Comparison of ENCODE assay signal across 9 cellular contexts in the genomic region with DNA sequence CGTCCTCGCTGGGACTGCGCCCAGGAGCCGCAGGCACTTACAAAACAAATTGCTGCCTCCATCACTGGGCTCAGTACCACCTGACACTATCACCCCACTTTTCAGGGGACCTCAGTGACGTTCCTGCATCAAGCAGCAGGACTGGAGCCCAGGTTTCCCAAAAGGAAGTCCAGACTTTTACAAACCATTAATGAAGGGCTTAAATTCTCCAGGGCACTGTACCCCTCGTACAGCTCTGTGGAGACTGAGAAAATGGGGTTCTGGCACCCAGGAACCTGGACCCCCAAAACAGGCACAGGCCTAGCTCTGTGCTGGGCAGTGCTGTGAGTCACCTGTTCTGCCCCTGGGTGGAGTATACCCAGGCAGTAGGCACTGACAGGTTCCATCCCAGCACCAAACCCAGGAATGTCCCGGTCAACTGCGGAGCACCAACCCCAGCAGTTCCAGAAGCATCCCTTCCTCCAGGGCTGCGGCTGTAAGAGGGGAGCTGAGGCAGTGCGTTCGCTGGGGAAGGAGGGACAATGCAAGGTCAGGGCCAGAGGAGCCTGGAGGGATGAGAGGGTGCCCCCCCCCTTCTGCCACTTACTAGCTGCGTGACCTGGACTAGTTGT. TPM values are rescaled to one million over a fixed set of nuclear protein-coding genes. Genes with fewer than 3 reads are reported as not detected.
DNase-seq lines count a peak whose midpoint lies in the region; ATAC-seq, FAIRE-seq and TF ChIP-seq lines count a peak whose summit lies in the region.
"Had no signal": no experiment of that assay in that cellular context is flagged by ENCODE, and none has a peak within 500 bp of the region (broad histone marks: within the 10 kb centered on the region; RNA-seq: fewer than 3 reads in every experiment).

No MANE protein-coding gene starts in this region.

- H3K9me1 ChIP-seq in IMR-90 (ENCODE audit: insufficient read depth, low read length): no peaks in the 10 kb centered on the region

- intact Hi-C loops in IMR-90 (cut with micrococcal nuclease): loop anchor here (1.0 to 5.0 kb wide), 3 partner anchors 37 to 285 kb away; partner anchors contain the start of gene SMYD5
- intact Hi-C loops in colonic mucosa (cut with DNase I): loop anchor here (5.0 kb wide), 2 partner anchors 185 to 285 kb away; no protein-coding TSS in a partner anchor
- intact Hi-C loops in pancreas (cut with DNase I): loop anchor here in 2 of 3 donors (5.0 to 10.0 kb wide), 3 partner anchors 183 to 285 kb away; no protein-coding TSS in a partner anchor

- H3K27ac ChIP-seq in IMR-90 (ENCODE audit: insufficient read depth, low read length) (no peak overlapping the region), colonic mucosa (no peak overlapping the region), pancreas (no peak overlapping the region)

- in situ Hi-C loops in IMR-90 (cut with MboI; ENCODE audit: low sequenced_read_pairs): no loop called here

- no peak for TF ChIP-seq POLR2A in IMR-90 (IDR thresholded peaks at IDR 0.05; ENCODE audit: low read depth, low read length)

- H3K9ac ChIP-seq in ES-I3 (ENCODE audit: low read depth, low read length): peak overlapping the region; percentile 26; the same call in 1 of the 2 replicates
- H3K9ac ChIP-seq in IMR-90 (ENCODE audit: low read depth, low read length): no peak overlapping the region
- H3K9ac ChIP-seq in colonic mucosa (ENCODE audit: low read depth in 2 of 2, low read length in 2 of 2): no peak overlapping the region

- DNase-seq in IMR-90 (no peak), colonic mucosa (no peak), pancreas (no peak), epidermal melanocyte (ENCODE audit: insufficient read length, low spot score) (no peak), SKM-1 (lab: John Stamatoyannopoulos, UW; ENCODE audit: unreplicated experiment) (no peak), ecto neural progenitor cell (ENCODE audit: low spot score) (no peak)

- peak overlapping the region; percentile 59 for H3K4me2 ChIP-seq in IMR-90 (ENCODE audit: low read depth, low read length)

- H3K9me3 ChIP-seq in ES-I3 (ENCODE audit: control insufficient read depth, insufficient read depth, low read length): no peaks in the 10 kb centered on the region
- no peaks in the 10 kb centered on the region for H3K9me3 ChIP-seq in IMR-90 (ENCODE audit: control insufficient read depth, insufficient read depth, low read length)
- no peaks in the 10 kb centered on the region for H3K9me3 ChIP-seq in colonic mucosa
- H3K9me3 ChIP-seq in pancreas: no peaks in the 10 kb centered on the region

- H3K27me3 ChIP-seq in IMR-90 (ENCODE audit: control insufficient read depth, insufficient read depth, low read length) (peaks cover 47% of the 10 kb centered on the region), colonic mucosa (peaks cover 18% of the 10 kb centered on the region), pancreas (no peaks in the 10 kb centered on the region)

- no peak overlapping the region for H3K23ac ChIP-seq in IMR-90 (ENCODE audit: low read depth, low read length)

- no peak overlapping the region for H2AK5ac ChIP-seq in IMR-90 (ENCODE audit: low read depth, low read length)

- FAIRE-seq in pancreas (lab: Jason Lieb, UNC): no peak

- H2BK20ac ChIP-seq in IMR-90 (ENCODE audit: low read depth, low read length): no peak overlapping the region

- no peak overlapping the region for H3K4ac ChIP-seq in IMR-90 (ENCODE audit: low read depth, low read length)

- dilution Hi-C loops in IMR-90 (cut with HindIII; ENCODE audit: low sequenced_read_pairs, unreplicated experiment): no loop called here

- H3K36me3 ChIP-seq in ES-I3 (ENCODE audit: insufficient read depth, low read length) (no peaks in the 10 kb centered on the region), IMR-90 (ENCODE audit: control insufficient read depth, insufficient read depth, low read length) (no peaks in the 10 kb centered on the region), colonic mucosa (no peaks in the 10 kb centered on the region), pancreas (no peaks in the 10 kb centered on the region)

- POLR2A ChIA-PET in IMR-90 (lab: Charles Lee; ENCODE audit: unreplicated experiment): no interaction called here

- H3K4me1 ChIP-seq in ES-I3 (ENCODE audit: insufficient read depth, low read length) (no peaks in the 10 kb centered on the region; the same call in 1 of the 2 replicates), IMR-90 (ENCODE audit: control insufficient read depth, insufficient read depth, low read length) (0 out of 2 replicates have a peak, but pooled peaks cover 2% of the 10 kb centered on the region), colonic mucosa (no peaks in the 10 kb centered on the region), pancreas (peaks cover 0 to 16% (median 4%) of the 10 kb centered on the region in 3 donors)

- no peak overlapping the region for H4K5ac ChIP-seq in IMR-90 (ENCODE audit: low read depth, low read length)

- BruUV-seq in IMR-90 (replicated peaks; lab: Mats Ljungman, UMichigan): no TSS peak

- H3K4me3 ChIP-seq in IMR-90 (ENCODE audit: insufficient read depth, low read depth, low read length): no peak overlapping the region
- peak overlapping the region; percentile 51 for H3K4me3 ChIP-seq in colonic mucosa
- H3K4me3 ChIP-seq in pancreas: peak overlapping the region in 3 of 4 donors; percentile 48 to 61 (median 48)

- no peak overlapping the region for H2BK120ac ChIP-seq in IMR-90 (ENCODE audit: low read depth, low read length)

- H2BK15ac ChIP-seq in IMR-90 (ENCODE audit: low read depth, low read length): no peak overlapping the region

- H4K8ac ChIP-seq in IMR-90 (ENCODE audit: low read depth in 2 of 2, low read length in 2 of 2): no peak overlapping the region

- H4K91ac ChIP-seq in IMR-90 (ENCODE audit: insufficient read depth, low read depth, low read length): no peak overlapping the region

- CTCF ChIA-PET in IMR-90 (lab: Yijun Ruan, JAX): interaction anchor here (0.6 to 2.4 kb wide), 13 partner anchors 11 to 367 kb away, joined by 3 to 15 read pairs (median 5); partner anchors contain the start of genes NOTO and SPR

- WGBS in IMR-90 (ENCODE audit: extremely low coverage in 2 of 2, insufficient read length in 1 of 2), 2 experiments: 4% methylated on average over 5 of the region's 12 CpGs; no CpG with 5 or more reads in 1 of the 2 experiments
- 11 to 13% methylated on average over 12 of the region's 12 CpGs for WGBS in pancreas, 2 donors

- no peak overlapping the region for H3K56ac ChIP-seq in IMR-90 (ENCODE audit: extremely low read depth, insufficient read depth, low read length)

- ATAC-seq in IMR-90 (ENCODE audit: low read depth): peak; percentile 3
- ATAC-seq in pancreas: peak in 2 of 4 donors; percentile 5 to 9
- no peak for ATAC-seq in GM19324 (IDR thresholded peaks at IDR 0.05; ENCODE audit: low FRiP score, unreplicated experiment)

- no peak for TF ChIP-seq RAD21 in IMR-90 (IDR thresholded peaks at IDR 0.05; ENCODE audit: low read length)

- peak overlapping the region; percentile 89 for H2AFZ ChIP-seq in IMR-90 (replicated peaks; ENCODE audit: low read length, poor library complexity)

- no peaks in the 10 kb centered on the region for H3K79me1 ChIP-seq in IMR-90 (ENCODE audit: low read depth in 1 of 2, low read length in 2 of 2)

- no peak overlapping the region for H2BK5ac ChIP-seq in IMR-90 (ENCODE audit: low read depth, low read length, poor library complexity, severe bottlenecking)

- no peak overlapping the region for H3K14ac ChIP-seq in IMR-90 (replicated peaks; ENCODE audit: low read depth, low read length)

- no peak for TF ChIP-seq CTCF in IMR-90 (conservative IDR thresholded peaks at IDR 0.05; ENCODE audit: low read depth, low read length)
- TF ChIP-seq CTCF in colonic mucosa (IDR thresholded peaks at IDR 0.05): peak; percentile 47
- TF ChIP-seq CTCF in pancreas (IDR thresholded peaks at IDR 0.05): no peak

- H2AK9ac ChIP-seq in IMR-90 (replicated peaks; ENCODE audit: low read depth, low read length, poor library complexity): no peak overlapping the region

- no peaks in the 10 kb centered on the region for H4K20me1 ChIP-seq in IMR-90 (ENCODE audit: insufficient read depth, low read length)

- H3K18ac ChIP-seq in IMR-90 (ENCODE audit: low read depth, low read length): no peak overlapping the region

TF ChIP-seq in IMR-90, 13 proteins besides CTCF, POLR2A, EP300 and RAD21 (continues in another document):
- no peak for TF ChIP-seq BHLHE40 (IDR thresholded peaks at IDR 0.05; ENCODE audit: low read depth, low read length)
- TF ChIP-seq MAZ (IDR thresholded peaks at IDR 0.05; ENCODE audit: borderline replicate concordance, low read depth, low read length): no peak
- TF ChIP-seq RFX5 (IDR thresholded peaks at IDR 0.05; ENCODE audit: low read depth, low read length): no peak
- no peak for TF ChIP-seq RCOR1 (IDR thresholded peaks at IDR 0.05; ENCODE audit: insufficient replicate concordance, low read length)
- TF ChIP-seq SMC3 (IDR thresholded peaks at IDR 0.05; ENCODE audit: low read depth, low read length): no peak
- TF ChIP-seq FOS (IDR thresholded peaks at IDR 0.05; ENCODE audit: low read depth, low read length): no peak

RNA-seq across cellular contexts. Expression of gene NOTO, which starts 24.6 kb away (rescaled TPM):
- total RNA-seq in IMR-90 (2012; rRNA removed) (not detected in 2 replicates), colonic mucosa (not detected), pancreas (not detected)
- polyA plus RNA-seq in IMR-90 (2012; rRNA removed) (not detected in 2 replicates), pancreas (not detected)
- not detected in 2 replicates for polyA plus RNA-seq in IMR-90 (2012; cell fraction: cytosol; rRNA removed)
- polyA plus RNA-seq in IMR-90 (2012; cell fraction: nucleus; rRNA removed; ENCODE audit: low replicate concordance): not detected in 2 replicates
- total RNA-seq: myocyte had no signal

RNA-seq across cellular contexts. Expression of gene SMYD5, which starts 36.3 kb away (rescaled TPM):
- 18.9 and 19.7 TPM in 2 replicates for total RNA-seq in IMR-90 (2012; rRNA removed)
- 16.9 and 17.8 TPM in 2 replicates for polyA plus RNA-seq in IMR-90 (2012; rRNA removed)
- 10.8 and 12.0 TPM in 2 replicates for polyA plus RNA-seq in IMR-90 (2012; cell fraction: cytosol; rRNA removed)
- polyA plus RNA-seq in IMR-90 (2012; cell fraction: nucleus; rRNA removed; ENCODE audit: low replicate concordance): 36.5 and 44.1 TPM in 2 replicates
- total RNA-seq in colonic mucosa: 10 to 100 TPM in 1 of 2 donors, 1 to 10 TPM in 1; 9.4 to 18.9 TPM
- total RNA-seq in pancreas: 10 to 100 TPM in 4 of 6 donors, 1 to 10 TPM in 2; 8.7 to 13.7 (median 11.5) TPM
- 10 to 100 TPM; 17.0 to 19.6 TPM for polyA plus RNA-seq in pancreas

RNA-seq across cellular contexts. Expression of gene PRADC1, which starts 55.3 kb away (rescaled TPM):
- 13.1 and 14.4 TPM in 2 replicates for total RNA-seq in IMR-90 (2012; rRNA removed)
- 18.4 and 23.1 TPM in 2 replicates for polyA plus RNA-seq in IMR-90 (2012; rRNA removed)
- polyA plus RNA-seq in IMR-90 (2012; cell fraction: cytosol; rRNA removed): 18.4 and 22.8 TPM in 2 replicates
- polyA plus RNA-seq in IMR-90 (2012; cell fraction: nucleus; rRNA removed; ENCODE audit: low replicate concordance): 5.8 and 9.0 TPM in 2 replicates
- total RNA-seq in colonic mucosa: 10 to 100 TPM; 36.2 to 47.5 TPM
- 10 to 100 TPM; 10.5 to 16.7 (median 13.2) TPM for total RNA-seq in pancreas
- 10 to 100 TPM; 19.1 to 20.9 TPM for polyA plus RNA-seq in pancreas

RNA-seq across cellular contexts. Expression of gene CCT7, which starts 56.4 kb away (rescaled TPM):
- total RNA-seq in IMR-90 (2012; rRNA removed): 557 and 575 TPM in 2 replicates
- 321 and 329 TPM in 2 replicates for polyA plus RNA-seq in IMR-90 (2012; rRNA removed)
- polyA plus RNA-seq in IMR-90 (2012; cell fraction: cytosol; rRNA removed): 226 and 323 TPM in 2 replicates
- polyA plus RNA-seq in IMR-90 (2012; cell fraction: nucleus; rRNA removed; ENCODE audit: low replicate concordance): 107 and 114 TPM in 2 replicates
- total RNA-seq in colonic mucosa: 100 to 1,000 TPM; 147 to 353 TPM
- 100 to 1,000 TPM in 4 of 6 donors, 10 to 100 TPM in 2; 91.8 to 141 (median 118) TPM for total RNA-seq in pancreas
- polyA plus RNA-seq in pancreas: 10 to 100 TPM; 72.7 to 92.2 TPM
